27 cellular contexts compared by ENCODE assay signal in genomic region chr1:3139871-3140837, GRCh38.
DNase-seq lines count a peak whose midpoint lies in the region; ATAC-seq and TF ChIP-seq lines count a peak whose summit lies in the region.
"Had no signal": no experiment of that assay in that cellular context is flagged by ENCODE, and none has a peak within 500 bp of the region (broad histone marks: within the 10 kb centered on the region; RNA-seq: fewer than 3 reads in every experiment).

No MANE protein-coding gene starts in this region.

- H3K4me1 ChIP-seq in osteoblast (ENCODE audit: insufficient read depth, low read length) = no peaks in the 10 kb centered on the region
- H3K4me1 ChIP-seq: gastrocnemius medialis, psoas muscle had no signal

- H3K4me3 ChIP-seq in osteoblast (ENCODE audit: insufficient read depth, low read length) = no peak overlapping the region
- H3K4me3 ChIP-seq: gastrocnemius medialis, GM23338, psoas muscle had no signal

- DNase-seq in AG20443 (ENCODE audit: low spot score) = peak; percentile 26
- peak; percentile 26 for DNase-seq in HEK293T (ENCODE audit: extremely low spot score)
- DNase-seq in fibroblast of peridontal ligament (ENCODE audit: extremely low read depth) = peak; percentile 11
- no peak for DNase-seq in osteoblast (ENCODE audit: insufficient read length, low spot score, missing footprints)
- DNase-seq in EL = no peak
- DNase-seq: activated CD4-positive, alpha-beta T cell treated with anti-CD3 and anti-CD28 coated beads for 4 hours; activated naive CD4-positive, alpha-beta T cell treated with Interleukin-2 at 50 U/mL for 16 hours; activated T-cell treated with anti-CD3 and anti-CD28 coated beads, Interleukin-2, amount 50 U/mL, for 48 hours; AML-193; amniotic stem cell; effector CD4-positive, alpha-beta T cell; gastrocnemius medialis; Kasumi-1; kidney; naive thymus-derived CD4-positive, alpha-beta T cell; NCI-H1048; NCI-H187 treated with DMSO at 0.1 percent for 48 hours; NCI-H774; psoas muscle; stimulated activated CD4-positive, alpha-beta T cell treated with anti-CD3 and anti-CD28 coated beads, Interleukin-2, amount 100 ng/mL, for 48 hours; stimulated activated naive CD4-positive, alpha-beta T cell treated with Interleukin-2 at 50 U/mL for 16 hours; transverse colon had no signal

- no peaks in the 10 kb centered on the region for H3K9me3 ChIP-seq in osteoblast (ENCODE audit: low read depth, low read length)
- H3K9me3 ChIP-seq: gastrocnemius medialis, psoas muscle, transverse colon had no signal

- no peak overlapping the region for H2AFZ ChIP-seq in osteoblast (ENCODE audit: low read length)
- H2AFZ ChIP-seq: GM23338 had no signal

- no peak overlapping the region for H3K27ac ChIP-seq in osteoblast (ENCODE audit: low read depth, low read length)
- H3K27ac ChIP-seq: gastrocnemius medialis, psoas muscle, transverse colon had no signal

- H4K20me1 ChIP-seq in osteoblast (ENCODE audit: insufficient read depth, low read length) = no peaks in the 10 kb centered on the region

- H3K27me3 ChIP-seq in osteoblast (ENCODE audit: insufficient read depth, low read length) = no peaks in the 10 kb centered on the region

- H3K4me2 ChIP-seq in osteoblast (ENCODE audit: insufficient read depth, low read length) = peak overlapping the region; percentile 13
- H3K4me2 ChIP-seq: GM23338 had no signal

- no peaks in the 10 kb centered on the region for H3K79me2 ChIP-seq in osteoblast (ENCODE audit: insufficient read depth, low read length)

- no peak for TF ChIP-seq CTCF in osteoblast (IDR thresholded peaks at IDR 0.05; ENCODE audit: extremely low read depth, low read depth, low read length)

- ATAC-seq in GM18873 (IDR thresholded peaks at IDR 0.05; ENCODE audit: low FRiP score, unreplicated experiment) (no peak), GM19328 (IDR thresholded peaks at IDR 0.05; ENCODE audit: unreplicated experiment) (no peak), GM21390 (IDR thresholded peaks at IDR 0.05; ENCODE audit: unreplicated experiment) (no peak)
- ATAC-seq: esophagus mucosa; gastrocnemius medialis; GM23338; naive thymus-derived CD4-positive, alpha-beta T cell; psoas muscle had no signal

- POLR2A ChIA-PET in HEK293T (lab: Yijun Ruan, JAX) = no interaction called here

- CTCF ChIA-PET in HEK293T (lab: Yijun Ruan, JAX) = interaction anchor here (1.1 to 1.2 kb wide), 2 partner anchors 16 to 116 kb away, joined by 3 read pairs; no protein-coding TSS in a partner anchor

- no peaks in the 10 kb centered on the region for H3K36me3 ChIP-seq in osteoblast (ENCODE audit: insufficient read depth, low read length)
- H3K36me3 ChIP-seq: gastrocnemius medialis, transverse colon had no signal

TF ChIP-seq in HEK293T, 16 proteins besides CTCF, POLR2A, EP300 and RAD21:
- TF ChIP-seq SUZ12 (IDR thresholded peaks at IDR 0.05) (no peak), LEF1 (IDR thresholded peaks at IDR 0.05; ENCODE audit: borderline replicate concordance) (no peak), ELF4 (IDR thresholded peaks at IDR 0.05) (no peak), HDGF (IDR thresholded peaks at IDR 0.05; ENCODE audit: borderline replicate concordance) (no peak), L3MBTL2 (conservative IDR thresholded peaks at IDR 0.05) (no peak), TARDBP (IDR thresholded peaks at IDR 0.05) (no peak), FOXK2 (IDR thresholded peaks at IDR 0.05) (no peak)

Comparison
In these comparisons a context has a peak if more than half of its experiments do, and no peak if none do; other contexts are left out.
1. DNase-seq: peak in AG20443 (single experiment), HEK293T (single experiment) and fibroblast of peridontal ligament (single experiment); none in osteoblast (single experiment) and EL (single experiment).